8 cellular contexts compared by ENCODE assay signal in the genomic region with DNA sequence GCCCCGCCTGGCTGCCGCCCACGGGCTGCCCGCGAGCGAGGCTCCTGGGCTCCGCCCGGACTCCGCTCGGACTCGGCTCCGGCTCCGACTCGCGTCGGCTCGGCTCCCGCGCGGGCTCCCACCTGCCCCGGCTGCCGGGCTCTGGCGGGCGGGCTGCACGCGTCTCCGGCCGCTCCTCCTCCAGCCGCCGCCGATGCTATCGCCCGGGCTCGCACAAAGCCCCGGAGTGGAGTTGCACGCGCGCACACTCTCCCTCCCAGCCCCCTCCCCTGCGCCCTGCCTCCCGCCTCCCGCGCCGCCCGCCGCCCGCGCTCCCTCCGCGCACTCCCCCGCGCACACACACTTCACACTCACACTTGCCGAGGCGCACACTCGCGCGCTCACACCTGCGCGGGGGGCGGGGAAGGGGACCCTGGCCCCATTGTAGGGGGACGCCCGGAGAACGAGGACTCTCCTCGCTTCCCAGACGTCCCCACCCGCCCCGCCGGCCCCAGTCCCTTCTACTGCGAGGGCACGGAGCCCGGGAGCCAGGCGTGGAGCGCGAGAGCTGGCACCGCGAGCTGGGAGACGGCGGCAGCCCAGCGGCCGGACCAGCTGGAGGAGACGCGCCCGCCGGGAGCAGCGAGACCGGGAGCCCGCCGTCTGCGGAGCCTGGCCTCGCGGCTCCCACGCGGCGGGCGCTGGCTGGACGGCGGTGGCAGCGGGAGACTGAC. TPM values are rescaled to one million over a fixed set of nuclear protein-coding genes. Genes with fewer than 3 reads are reported as not detected.
DNase-seq lines count a peak whose midpoint lies in the region; ATAC-seq, FAIRE-seq and TF ChIP-seq lines count a peak whose summit lies in the region.

A gene (minus strand): TSS at position 215 of the 713 bp plus-strand sequence. CDS start 407 bp downstream, outside the sequence.

- H3F3A ChIP-seq in SK-N-SH (replicated peaks; ENCODE audit: insufficient read depth), result no peaks in the 10 kb centered on the region

- no peak within 1 kb of the TSS for H2AFZ ChIP-seq in SK-N-SH (ENCODE audit: low read depth)

- CTCF ChIA-PET in SK-N-SH (lab: Yijun Ruan, JAX), result interaction anchor here (1.0 to 3.0 kb wide), 6 partner anchors 9 to 459 kb away, joined by 3 to 21 read pairs (median 6); no protein-coding TSS in a partner anchor

- DNase-seq in SK-N-SH (peak; percentile 90), NCI-H2227 treated with DMSO at 0.1 percent for 48 hours (lab: John Stamatoyannopoulos, UW) (peak; percentile 74), left ventricle myocardium superior (no peak), natural killer cell (no peak), GM19239 (ENCODE audit: insufficient read length, low spot score) (no peak)

- ATAC-seq in SK-N-SH treated with all-trans-retinoic acid at 6 μM for 48 hours (no peak), left ventricle myocardium superior (peak; percentile 19), natural killer cell (no peak), GM18870 (IDR thresholded peaks at IDR 0.05; ENCODE audit: unreplicated experiment) (no peak)
- ATAC-seq in stimulated activated memory B cell treated with anti-CD40 and anti-IgM and Interleukin-4, amounts not matched to agents 10 μg/mL and 1 μg/mL and 100 μg/mL, for 72 hours, result peak; percentile 3

- H3K36me3 ChIP-seq in SK-N-SH (replicated peaks in 1 of 2; ENCODE audit: control insufficient read depth in 1 of 2, insufficient read depth in 2 of 2, low read length in 1 of 2), result no peaks in the 10 kb centered on the region

- H3K27ac Mint-ChIP-seq in stimulated activated memory B cell treated with anti-CD40 and anti-IgM and Interleukin-4, amounts not matched to agents 10 μg/mL and 1 μg/mL and 100 μg/mL, for 72 hours, result no peak within 1 kb of the TSS
- H3K27ac Mint-ChIP-seq in natural killer cell, result no peak within 1 kb of the TSS

- peaks cover 46% of the 10 kb centered on the region for H3K4me1 Mint-ChIP-seq in stimulated activated memory B cell treated with anti-CD40 and anti-IgM and Interleukin-4, amounts not matched to agents 10 μg/mL and 1 μg/mL and 100 μg/mL, for 72 hours
- no peaks in the 10 kb centered on the region for H3K4me1 Mint-ChIP-seq in natural killer cell

- H3K9me2 ChIP-seq in SK-N-SH, result no peaks in the 10 kb centered on the region

- no peak within 1 kb of the TSS for H3K27ac ChIP-seq in SK-N-SH (ENCODE audit: low read depth in 2 of 2, low read length in 1 of 2)

- no peaks in the 10 kb centered on the region for H3K9me3 Mint-ChIP-seq in stimulated activated memory B cell treated with anti-CD40 and anti-IgM and Interleukin-4, amounts not matched to agents 10 μg/mL and 1 μg/mL and 100 μg/mL, for 72 hours
- H3K9me3 Mint-ChIP-seq in natural killer cell, result no peaks in the 10 kb centered on the region

- no peak for TF ChIP-seq RAD21 in SK-N-SH (IDR thresholded peaks at IDR 0.05; ENCODE audit: low read length)

- 29% methylated on average over 18 of the region's 97 CpGs for WGBS in SK-N-SH (ENCODE audit: low lambda C conversion rate)

- POLR2A ChIA-PET in SK-N-SH (lab: Yijun Ruan, JAX), result no interaction called here

- intact Hi-C loops in left ventricle myocardium superior (cut with micrococcal nuclease) (no loop called here), natural killer cell (cut with micrococcal nuclease) (no loop called here)

- no peak for TF ChIP-seq EP300 in SK-N-SH (IDR thresholded peaks at IDR 0.05; ENCODE audit: borderline replicate concordance in 1 of 2, low read depth in 1 of 2, low read length in 1 of 2)

- no peaks in the 10 kb centered on the region for H3K79me2 ChIP-seq in SK-N-SH (ENCODE audit: insufficient read depth)

- H3K27me3 Mint-ChIP-seq in stimulated activated memory B cell treated with anti-CD40 and anti-IgM and Interleukin-4, amounts not matched to agents 10 μg/mL and 1 μg/mL and 100 μg/mL, for 72 hours, result peaks cover 88% of the 10 kb centered on the region
- peaks cover 34 to 48% of the 10 kb centered on the region in 2 donors for H3K27me3 Mint-ChIP-seq in natural killer cell (ENCODE audit: low read depth in 2 of 2)

- H3K4me1 ChIP-seq in SK-N-SH (ENCODE audit: control insufficient read depth in 1 of 2, insufficient read depth in 2 of 2, low read depth in 1 of 2, low read length in 1 of 2), result peaks cover 0 to 4% of the 10 kb centered on the region in 2 experiments; a peak in 1 of 4 replicates

- H3K9me3 ChIP-seq in SK-N-SH, result no peaks in the 10 kb centered on the region

- H4K20me1 ChIP-seq in SK-N-SH (ENCODE audit: insufficient read depth), result no peaks in the 10 kb centered on the region

- no peak within 1 kb of the TSS; a peak in 1 of 4 replicates for H3K4me3 ChIP-seq in SK-N-SH (ENCODE audit: low read depth in 2 of 2, low read length in 1 of 2)

- H3K4me2 ChIP-seq in SK-N-SH, result no peak within 1 kb of the TSS

- FAIRE-seq in GM19239 (lab: Jason Lieb, UNC), result no peak

- TF ChIP-seq CTCF in SK-N-SH (IDR thresholded peaks at IDR 0.05), result no peak
- no peak for TF ChIP-seq CTCF in natural killer cell (IDR thresholded peaks at IDR 0.05)

- H3K9ac ChIP-seq in SK-N-SH, result no peak within 1 kb of the TSS

- H3K27me3 ChIP-seq in SK-N-SH (ENCODE audit: insufficient read depth), result 0 out of 2 replicates have a peak, but pooled peaks cover 5% of the 10 kb centered on the region

- H3K4me3 Mint-ChIP-seq in stimulated activated memory B cell treated with anti-CD40 and anti-IgM and Interleukin-4, amounts not matched to agents 10 μg/mL and 1 μg/mL and 100 μg/mL, for 72 hours, result peak within 1 kb of the TSS; percentile 75
- H3K4me3 Mint-ChIP-seq in natural killer cell, result no peak within 1 kb of the TSS

- H3K36me3 Mint-ChIP-seq in stimulated activated memory B cell treated with anti-CD40 and anti-IgM and Interleukin-4, amounts not matched to agents 10 μg/mL and 1 μg/mL and 100 μg/mL, for 72 hours, result no peaks in the 10 kb centered on the region
- no peaks in the 10 kb centered on the region for H3K36me3 Mint-ChIP-seq in natural killer cell

TF ChIP-seq in SK-N-SH, 30 proteins besides CTCF, POLR2A, EP300 and RAD21:
- TF ChIP-seq TAF1 (IDR thresholded peaks at IDR 0.05; ENCODE audit: borderline replicate concordance, low read depth, low read length) (no peak), GATA2 (CRISPR knock-in tag; IDR thresholded peaks at IDR 0.05) (peak; percentile 69)

TF ChIP-seq in SK-N-SH treated with all-trans-retinoic acid at 6 μM for 48 hours, 23 proteins besides CTCF, POLR2A, EP300 and RAD21:
- TF ChIP-seq, protein P1, sequence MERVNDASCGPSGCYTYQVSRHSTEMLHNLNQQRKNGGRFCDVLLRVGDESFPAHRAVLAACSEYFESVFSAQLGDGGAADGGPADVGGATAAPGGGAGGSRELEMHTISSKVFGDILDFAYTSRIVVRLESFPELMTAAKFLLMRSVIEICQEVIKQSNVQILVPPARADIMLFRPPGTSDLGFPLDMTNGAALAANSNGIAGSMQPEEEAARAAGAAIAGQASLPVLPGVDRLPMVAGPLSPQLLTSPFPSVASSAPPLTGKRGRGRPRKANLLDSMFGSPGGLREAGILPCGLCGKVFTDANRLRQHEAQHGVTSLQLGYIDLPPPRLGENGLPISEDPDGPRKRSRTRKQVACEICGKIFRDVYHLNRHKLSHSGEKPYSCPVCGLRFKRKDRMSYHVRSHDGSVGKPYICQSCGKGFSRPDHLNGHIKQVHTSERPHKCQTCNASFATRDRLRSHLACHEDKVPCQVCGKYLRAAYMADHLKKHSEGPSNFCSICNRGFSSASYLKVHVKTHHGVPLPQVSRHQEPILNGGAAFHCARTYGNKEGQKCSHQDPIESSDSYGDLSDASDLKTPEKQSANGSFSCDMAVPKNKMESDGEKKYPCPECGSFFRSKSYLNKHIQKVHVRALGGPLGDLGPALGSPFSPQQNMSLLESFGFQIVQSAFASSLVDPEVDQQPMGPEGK (CRISPR knock-in tag; IDR thresholded peaks at IDR 0.05; ENCODE audit: borderline replicate concordance), result no peak
- TF ChIP-seq, protein P2, sequence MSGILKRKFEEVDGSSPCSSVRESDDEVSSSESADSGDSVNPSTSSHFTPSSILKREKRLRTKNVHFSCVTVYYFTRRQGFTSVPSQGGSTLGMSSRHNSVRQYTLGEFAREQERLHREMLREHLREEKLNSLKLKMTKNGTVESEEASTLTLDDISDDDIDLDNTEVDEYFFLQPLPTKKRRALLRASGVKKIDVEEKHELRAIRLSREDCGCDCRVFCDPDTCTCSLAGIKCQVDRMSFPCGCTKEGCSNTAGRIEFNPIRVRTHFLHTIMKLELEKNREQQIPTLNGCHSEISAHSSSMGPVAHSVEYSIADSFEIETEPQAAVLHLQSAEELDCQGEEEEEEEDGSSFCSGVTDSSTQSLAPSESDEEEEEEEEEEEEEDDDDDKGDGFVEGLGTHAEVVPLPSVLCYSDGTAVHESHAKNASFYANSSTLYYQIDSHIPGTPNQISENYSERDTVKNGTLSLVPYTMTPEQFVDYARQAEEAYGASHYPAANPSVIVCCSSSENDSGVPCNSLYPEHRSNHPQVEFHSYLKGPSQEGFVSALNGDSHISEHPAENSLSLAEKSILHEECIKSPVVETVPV (CRISPR knock-in tag; IDR thresholded peaks at IDR 0.05), result no peak

RNA-seq across cellular contexts. Expression of the gene that starts here (rescaled TPM):
- polyA plus RNA-seq in SK-N-SH (2012; rRNA removed), result not detected in 2 replicates
- polyA plus RNA-seq in SK-N-SH (2012; cell fraction: cytosol; rRNA removed), result under 0.01 TPM in 1 of 2 replicates, not detected in the other
- not detected in 2 replicates for polyA plus RNA-seq in SK-N-SH (2012; cell fraction: nucleus; rRNA removed)
- total RNA-seq in left ventricle myocardium superior (0.62 TPM), natural killer cell (not detected)

Comparison
In these comparisons a context has a peak if more than half of its experiments do, and no peak if none do; other contexts are left out.
1. Peak in DNase-seq in SK-N-SH; RNA of the gene not detected or under 1 TPM.
2. Peak in ATAC-seq in left ventricle myocardium superior; RNA of the gene not detected or under 1 TPM.